ENCODE assay signal across 16 cellular contexts in the genomic region with DNA sequence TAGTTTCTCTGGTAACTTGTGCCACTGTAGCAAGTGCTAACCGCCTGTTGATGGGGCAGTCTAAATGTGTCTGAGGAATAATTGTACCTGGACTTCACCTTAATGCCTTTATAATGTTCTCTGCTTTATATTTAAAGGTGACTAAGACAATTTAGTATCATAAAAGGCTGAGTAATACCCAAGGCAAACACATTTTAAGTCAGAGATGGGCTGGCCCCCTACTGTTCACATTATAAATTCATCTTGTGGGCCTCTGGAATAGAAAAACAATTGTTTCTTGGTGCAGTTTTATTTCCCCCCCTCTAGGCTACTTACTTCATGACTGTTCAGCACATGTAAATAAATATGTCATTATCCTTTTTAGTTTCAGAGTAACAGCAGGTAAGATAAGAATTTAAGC.
DNase-seq lines count a peak whose midpoint lies in the region; ATAC-seq and TF ChIP-seq lines count a peak whose summit lies in the region.
"Had no signal": no experiment of that assay in that cellular context is flagged by ENCODE, and none has a peak within 500 bp of the region (broad histone marks: within the 10 kb centered on the region; RNA-seq: fewer than 3 reads in every experiment).

No MANE protein-coding gene starts in this region.

- no peaks in the 10 kb centered on the region for H3K79me2 ChIP-seq in mesendoderm (ENCODE audit: control insufficient read depth, insufficient read depth, low read length)

- ATAC-seq in GM19463 (IDR thresholded peaks at IDR 0.05; ENCODE audit: unreplicated experiment): no peak
- ATAC-seq in GM21786 (IDR thresholded peaks at IDR 0.05; ENCODE audit: unreplicated experiment): no peak
- no peak for ATAC-seq in GM18873 (IDR thresholded peaks at IDR 0.05; ENCODE audit: low FRiP score, unreplicated experiment)
- ATAC-seq: heart left ventricle had no signal

- H3K27ac ChIP-seq in VCaP (peak overlapping the region; percentile 16; the same call in 1 of the 2 replicates), mesendoderm (ENCODE audit: low read depth, low read length) (no peak overlapping the region)
- H3K27ac ChIP-seq: heart left ventricle, tibial nerve had no signal

- no peak overlapping the region for H3K4ac ChIP-seq in mesendoderm (ENCODE audit: low read depth, low read length)

- no peaks in the 10 kb centered on the region for H3K36me3 ChIP-seq in mesendoderm (ENCODE audit: control insufficient read depth, insufficient read depth, low read length)
- H3K36me3 ChIP-seq: heart left ventricle, tibial nerve had no signal

- TF ChIP-seq CTCF in LNCaP clone FGC (IDR thresholded peaks at IDR 0.05; ENCODE audit: control insufficient read depth, extremely low read depth, insufficient read depth): 0 out of 2 replicates have a peak, but pooled peaks have one; percentile 27
- peak; percentile 46 for TF ChIP-seq CTCF in VCaP (conservative IDR thresholded peaks at IDR 0.05)

- no CpG with 5 or more reads among the region's 1 CpG for WGBS in mesendoderm (ENCODE audit: extremely low coverage, insufficient coverage, low lambda C conversion rate)

- no peaks in the 10 kb centered on the region for H3K79me1 ChIP-seq in mesendoderm (ENCODE audit: low read length)

- H4K8ac ChIP-seq in mesendoderm (ENCODE audit: low read depth, low read length): no peak overlapping the region

- no peak overlapping the region for H3K18ac ChIP-seq in mesendoderm (ENCODE audit: low read length)

- no peak overlapping the region for H4K5ac ChIP-seq in mesendoderm (ENCODE audit: low read length)

- no peaks in the 10 kb centered on the region for H3K27me3 ChIP-seq in mesendoderm (ENCODE audit: insufficient read depth, low read length, poor library complexity)
- H3K27me3 ChIP-seq: heart left ventricle, tibial nerve had no signal

- H3K56ac ChIP-seq in mesendoderm (ENCODE audit: low read length): no peak overlapping the region

- H3K23ac ChIP-seq in mesendoderm (ENCODE audit: low read length): no peak overlapping the region

- no peak overlapping the region for H3K9ac ChIP-seq in mesendoderm (ENCODE audit: low read length)

- no peaks in the 10 kb centered on the region for H3K4me1 ChIP-seq in mesendoderm (ENCODE audit: control insufficient read depth, low read depth, low read length)

- H2BK15ac ChIP-seq in mesendoderm (replicated peaks; ENCODE audit: low read depth): no peak overlapping the region

- DNase-seq in ELR (ENCODE audit: low read depth): peak; percentile 61
- no peak for DNase-seq in LNCaP clone FGC (ENCODE audit: low read depth)
- DNase-seq in mesendoderm: peak; percentile 4
- DNase-seq in iPS-NIHi7 (ENCODE audit: extremely low spot score): no peak
- DNase-seq: activated CD4-positive, alpha-beta T cell treated with anti-CD3 and anti-CD28 coated beads for 48 hours; activated naive CD8-positive, alpha-beta T cell treated with anti-CD3 and anti-CD28 coated beads for 36 hours; erythroblast; heart left ventricle; NCI-H1105 treated with DMSO at 0.1 percent for 48 hours; Right ventricle myocardium superior; stimulated activated CD8-positive, alpha-beta memory T cell treated with anti-CD3 and anti-CD28 coated beads, Interleukin-4, amount 100 ng/mL, for 48 hours had no signal

- H3K4me3 ChIP-seq in LNCaP clone FGC (ENCODE audit: low read depth, low read length) (no peak overlapping the region), mesendoderm (ENCODE audit: low read length) (no peak overlapping the region)
- H3K4me3 ChIP-seq: heart left ventricle, tibial nerve had no signal

- H2BK5ac ChIP-seq in mesendoderm (ENCODE audit: low read length): no peak overlapping the region

- no peak overlapping the region for H2BK120ac ChIP-seq in mesendoderm (ENCODE audit: low read depth, low read length)

- no peak overlapping the region for H3K4me2 ChIP-seq in mesendoderm (ENCODE audit: low read length)

- no peak overlapping the region for H2AK5ac ChIP-seq in mesendoderm (ENCODE audit: low read length)

Comparison
In these comparisons a context has a peak if more than half of its experiments do, and no peak if none do; other contexts are left out.
1. DNase-seq: peak in ELR (single experiment) and mesendoderm (single experiment); none in LNCaP clone FGC (single experiment) and iPS-NIHi7 (single experiment).